In the genomic region with DNA sequence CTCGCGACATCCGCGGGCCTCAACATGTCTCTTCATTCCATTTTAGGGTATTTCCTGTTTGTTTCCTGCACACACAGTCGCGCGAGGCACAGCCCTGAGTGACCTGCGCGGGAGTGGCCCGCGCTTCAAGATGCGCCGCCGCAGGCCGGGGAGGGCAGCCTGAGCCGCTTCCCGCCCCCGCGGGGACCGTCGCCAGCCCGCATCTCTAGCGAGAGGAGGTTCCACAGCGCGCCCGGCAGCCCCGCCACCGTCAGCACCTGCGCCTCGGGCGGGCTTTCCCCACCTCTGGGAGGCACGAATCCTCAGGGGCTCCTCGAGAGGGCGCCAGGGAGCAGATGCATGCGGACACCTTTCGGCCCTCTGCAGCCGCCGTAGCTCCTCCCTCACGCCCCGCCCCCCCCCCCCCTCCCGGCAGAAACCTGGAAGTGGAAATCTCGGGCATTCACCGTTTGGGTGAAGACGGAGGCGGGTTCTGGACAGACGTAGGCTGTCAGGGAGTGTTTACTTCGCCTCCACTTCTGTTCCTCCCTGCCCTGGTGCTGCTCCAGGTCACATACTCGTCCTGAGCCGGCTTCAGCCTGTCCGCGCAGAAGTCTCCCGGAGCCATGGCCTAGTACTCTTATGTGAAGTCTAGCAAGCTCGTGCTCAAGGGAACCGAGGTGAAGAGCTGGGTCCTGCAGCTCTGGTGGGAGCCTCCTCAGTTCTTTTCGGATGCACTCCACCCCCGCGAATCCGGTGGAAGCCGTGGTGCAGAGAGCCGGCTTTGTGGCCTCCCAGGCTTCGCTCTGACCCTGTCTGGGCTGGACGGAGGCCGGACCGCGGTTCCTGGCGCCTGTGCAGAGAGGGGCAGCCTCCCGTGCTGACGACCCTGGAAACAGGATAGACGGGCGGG, we compare ENCODE assay signal across 1 cellular context.
A peak's percentile ranks its signal among the peaks of the same experiment; 100 is the strongest.
TF ChIP-seq lines count a peak whose summit lies in the region.

No MANE protein-coding gene starts in this region.

TF ChIP-seq in K562, 482 proteins besides CTCF, POLR2A, EP300 and RAD21 (continued from another document and continues in another):
- TF ChIP-seq ARID4B (CRISPR knock-in tag; IDR thresholded peaks at IDR 0.05) (0 out of 2 replicates have a peak, but pooled peaks have one; percentile 38), RBM39 (optimal IDR thresholded peaks at IDR 0.05; ENCODE audit: low read depth, low read length) (no peak), ZNF592 (IDR thresholded peaks at IDR 0.05) (0 out of 2 replicates have a peak, but pooled peaks have one; percentile 22), MAFF (IDR thresholded peaks at IDR 0.05; ENCODE audit: low read length) (no peak), HMGN3 (IDR thresholded peaks at IDR 0.05; ENCODE audit: borderline replicate concordance, extremely low read depth, insufficient read length, low read depth, low read length) (no peak), KAT7 (CRISPR knock-in tag; IDR thresholded peaks at IDR 0.05; ENCODE audit: borderline replicate concordance) (no peak), AFF1 (IDR thresholded peaks at IDR 0.05; ENCODE audit: low read depth in 1 of 2, partially characterized antibody in 2 of 2) (no peak), RBM14 (IDR thresholded peaks at IDR 0.05; ENCODE audit: borderline replicate concordance, insufficient read depth, low read depth, low read length) (no peak), GATA2 (CRISPR knock-in tag; IDR thresholded peaks at IDR 0.05) (no peak), ZNF41 (CRISPR knock-in tag; conservative IDR thresholded peaks at IDR 0.05) (no peak), HOMEZ (CRISPR knock-in tag; IDR thresholded peaks at IDR 0.05) (no peak), GABPB1 (CRISPR knock-in tag; IDR thresholded peaks at IDR 0.05) (peak; percentile 64), RBM15 (IDR thresholded peaks at IDR 0.05; ENCODE audit: insufficient read depth, low read length) (no peak), NONO (IDR thresholded peaks at IDR 0.05; ENCODE audit: low read depth in 2 of 2, low read length in 1 of 2) (0 out of 4 replicates have a peak, but pooled peaks have one; percentile 29 to 41), ZNF511 (CRISPR knock-in tag; IDR thresholded peaks at IDR 0.05) (no peak), SRSF1 (IDR thresholded peaks at IDR 0.05; ENCODE audit: low read depth, low read length) (no peak), DMBX1 (CRISPR knock-in tag; IDR thresholded peaks at IDR 0.05; ENCODE audit: borderline replicate concordance) (no peak), THRB (CRISPR knock-in tag; conservative IDR thresholded peaks at IDR 0.05) (no peak), SREBF1 (IDR thresholded peaks at IDR 0.05; ENCODE audit: borderline replicate concordance, low read depth, low read length) (no peak), ZBED1 (IDR thresholded peaks at IDR 0.05) (no peak), HIVEP1 (CRISPR knock-in tag; IDR thresholded peaks at IDR 0.05) (no peak), MYC (IDR thresholded peaks at IDR 0.05; ENCODE audit: low read depth, low read length) (peak; percentile 53), MYC (CRISPR knock-in tag; IDR thresholded peaks at IDR 0.05; ENCODE audit: borderline replicate concordance, low read depth) (no peak), EP400 (IDR thresholded peaks at IDR 0.05) (peak; percentile 47; the same call in 1 of the 2 replicates), SNRNP70 (optimal IDR thresholded peaks at IDR 0.05; ENCODE audit: low read depth, low read length) (no peak), TSC22D4 (tag; IDR thresholded peaks at IDR 0.05) (no peak), MAFG (tag; conservative IDR thresholded peaks at IDR 0.05) (no peak), POLR2H (tag; IDR thresholded peaks at IDR 0.05; ENCODE audit: low read depth) (peak; percentile 31; the same call in 1 of the 2 replicates), BCOR (IDR thresholded peaks at IDR 0.05) (no peak), ETS2 (tag; IDR thresholded peaks at IDR 0.05; ENCODE audit: borderline replicate concordance, poor library complexity, severe bottlenecking) (no peak), ZNF224 (CRISPR knock-in tag; IDR thresholded peaks at IDR 0.05) (no peak), NCOR1 (IDR thresholded peaks at IDR 0.05) (no peak), HDAC1 (IDR thresholded peaks at IDR 0.05) (0 out of 4 replicates have a peak, but pooled peaks of 1 of the 2 experiments have one; percentile 14), CREB1 (IDR thresholded peaks at IDR 0.05) (peak; percentile 69; the same call in 1 of the 2 replicates), CREB1 (CRISPR knock-in tag; IDR thresholded peaks at IDR 0.05) (peak; percentile 48; the same call in 1 of the 2 replicates), POLR2AphosphoS2 (IDR thresholded peaks at IDR 0.05; ENCODE audit: low read length) (no peak), GTF2F1 (IDR thresholded peaks at IDR 0.05; ENCODE audit: low read depth, low read length) (no peak), LARP7 (IDR thresholded peaks at IDR 0.05) (no peak), NR3C1 (CRISPR knock-in tag; IDR thresholded peaks at IDR 0.05) (no peak), POLR2G (IDR thresholded peaks at IDR 0.05; ENCODE audit: low read depth, low read length) (peak; percentile 87), TOE1 (IDR thresholded peaks at IDR 0.05; ENCODE audit: borderline replicate concordance) (peak; percentile 46), TOE1 (CRISPR knock-in tag; IDR thresholded peaks at IDR 0.05; ENCODE audit: borderline replicate concordance, low read depth) (no peak)
- TF ChIP-seq, protein P1, sequence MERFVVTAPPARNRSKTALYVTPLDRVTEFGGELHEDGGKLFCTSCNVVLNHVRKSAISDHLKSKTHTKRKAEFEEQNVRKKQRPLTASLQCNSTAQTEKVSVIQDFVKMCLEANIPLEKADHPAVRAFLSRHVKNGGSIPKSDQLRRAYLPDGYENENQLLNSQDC (CRISPR knock-in tag; IDR thresholded peaks at IDR 0.05), result no peak
- TF ChIP-seq, protein P2, sequence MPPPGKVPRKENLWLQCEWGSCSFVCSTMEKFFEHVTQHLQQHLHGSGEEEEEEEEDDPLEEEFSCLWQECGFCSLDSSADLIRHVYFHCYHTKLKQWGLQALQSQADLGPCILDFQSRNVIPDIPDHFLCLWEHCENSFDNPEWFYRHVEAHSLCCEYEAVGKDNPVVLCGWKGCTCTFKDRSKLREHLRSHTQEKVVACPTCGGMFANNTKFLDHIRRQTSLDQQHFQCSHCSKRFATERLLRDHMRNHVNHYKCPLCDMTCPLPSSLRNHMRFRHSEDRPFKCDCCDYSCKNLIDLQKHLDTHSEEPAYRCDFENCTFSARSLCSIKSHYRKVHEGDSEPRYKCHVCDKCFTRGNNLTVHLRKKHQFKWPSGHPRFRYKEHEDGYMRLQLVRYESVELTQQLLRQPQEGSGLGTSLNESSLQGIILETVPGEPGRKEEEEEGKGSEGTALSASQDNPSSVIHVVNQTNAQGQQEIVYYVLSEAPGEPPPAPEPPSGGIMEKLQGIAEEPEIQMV (tag; conservative IDR thresholded peaks at IDR 0.05; ENCODE audit: low read depth), result no peak
